14 cellular contexts compared by ENCODE assay signal in genomic region chr3:111963424-111963823, GRCh38. TPM values are rescaled to one million over a fixed set of nuclear protein-coding genes. Genes with fewer than 3 reads are reported as not detected.
DNase-seq lines count a peak whose midpoint lies in the region; ATAC-seq and TF ChIP-seq lines count a peak whose summit lies in the region.
"Had no signal": no experiment of that assay in that cellular context is flagged by ENCODE, and none has a peak within 500 bp of the region (broad histone marks: within the 10 kb centered on the region; RNA-seq: fewer than 3 reads in every experiment).

No MANE protein-coding gene starts in this region.

- peaks cover 18% of the 10 kb centered on the region for H3K4me1 Mint-ChIP-seq in activated T-cell treated with anti-CD3 and anti-CD28 coated beads, Interleukin-2, amount 50 U/mL, for 72 hours (ENCODE audit: low read depth)
- H3K4me1 Mint-ChIP-seq in stimulated activated effector memory CD8-positive, alpha-beta T cell treated with anti-CD3 and anti-CD28 coated beads, Interleukin-12 subunit alpha, Interleukin-12 subunit beta, amount 100 ng/mL, for 72 hours: peaks cover 6% of the 10 kb centered on the region

- H3K27me3 ChIP-seq in SJCRH30: no peaks in the 10 kb centered on the region
- H3K27me3 ChIP-seq: suprapubic skin had no signal

- peaks cover 15% of the 10 kb centered on the region for H3K4me1 ChIP-seq in SJCRH30

- H3K36me3 ChIP-seq in SJCRH30: peaks cover 68% of the 10 kb centered on the region

- H3K27ac ChIP-seq in SJCRH30: 0 out of 2 replicates have a peak overlapping the region, but pooled peaks have one; percentile 5
- H3K27ac ChIP-seq: suprapubic skin had no signal

- H3K9me3 ChIP-seq in SJCRH30 (replicated peaks): no peaks in the 10 kb centered on the region
- H3K9me3 ChIP-seq: suprapubic skin had no signal

- no peak overlapping the region for H3K4me3 Mint-ChIP-seq in activated T-cell treated with anti-CD3 and anti-CD28 coated beads, Interleukin-2, amount 50 U/mL, for 72 hours
- H3K4me3 Mint-ChIP-seq in stimulated activated effector memory CD8-positive, alpha-beta T cell treated with anti-CD3 and anti-CD28 coated beads, Interleukin-12 subunit alpha, Interleukin-12 subunit beta, amount 100 ng/mL, for 72 hours: no peak overlapping the region
- H3K4me3 Mint-ChIP-seq: B cell; T-helper 1 cell treated with Interleukin-12 subunit alpha and Interleukin-12 subunit beta and Interleukin-4 antibody, amounts not matched to agents 30 μg/mL and 1 μg/mL, for 36 hours had no signal

- no peak overlapping the region for H3K4me3 ChIP-seq in SJCRH30
- H3K4me3 ChIP-seq in fibroblast of pulmonary artery (replicated peaks; ENCODE audit: low read depth, low read length): no peak overlapping the region
- H3K4me3 ChIP-seq: suprapubic skin had no signal

- no peak for TF ChIP-seq CTCF in fibroblast of pulmonary artery (IDR thresholded peaks at IDR 0.05; ENCODE audit: low read length, missing control alignments)

- no peak for DNase-seq in activated T-cell treated with anti-CD3 and anti-CD28 coated beads, Interleukin-2, amount 50 U/mL, for 72 hours
- DNase-seq in activated T-cell treated with anti-CD3 and anti-CD28 coated beads, Interleukin-2, amount 50 U/mL, for 48 hours: no peak
- DNase-seq in SJCRH30 (peak in 1 of 2 experiments; percentile 29), fibroblast of pulmonary artery (ENCODE audit: low read depth) (peak; percentile 84), mesenteric fat pad (ENCODE audit: low spot score) (no peak)
- no peak for DNase-seq in stimulated activated effector memory CD8-positive, alpha-beta T cell treated with anti-CD3 and anti-CD28 coated beads, Interleukin-12 subunit alpha, Interleukin-12 subunit beta, amount 100 ng/mL, for 72 hours (ENCODE audit: low spot score in 2 of 2)
- DNase-seq: amniotic stem cell, NCI-H1417, NCI-H774 had no signal

- no peaks in the 10 kb centered on the region for H3K36me3 Mint-ChIP-seq in activated T-cell treated with anti-CD3 and anti-CD28 coated beads, Interleukin-2, amount 50 U/mL, for 72 hours (ENCODE audit: insufficient read depth in 2 of 2)
- no peaks in the 10 kb centered on the region for H3K36me3 Mint-ChIP-seq in stimulated activated effector memory CD8-positive, alpha-beta T cell treated with anti-CD3 and anti-CD28 coated beads, Interleukin-12 subunit alpha, Interleukin-12 subunit beta, amount 100 ng/mL, for 72 hours

- ATAC-seq in activated T-cell treated with anti-CD3 and anti-CD28 coated beads, Interleukin-2, amount 50 U/mL, for 72 hours (replicated peaks in 1 of 2): peak; percentile 64 to 83
- ATAC-seq in stimulated activated effector memory CD8-positive, alpha-beta T cell treated with anti-CD3 and anti-CD28 coated beads, Interleukin-12 subunit alpha, Interleukin-12 subunit beta, amount 100 ng/mL, for 72 hours: peak; percentile 94
- ATAC-seq in HG03469 (IDR thresholded peaks at IDR 0.05; ENCODE audit: unreplicated experiment) (no peak), HG03354 (IDR thresholded peaks at IDR 0.05; ENCODE audit: poor library complexity, severe bottlenecking, unreplicated experiment) (no peak)

- H3K27me3 Mint-ChIP-seq in activated T-cell treated with anti-CD3 and anti-CD28 coated beads, Interleukin-2, amount 50 U/mL, for 72 hours (ENCODE audit: low read depth): no peaks in the 10 kb centered on the region
- H3K27me3 Mint-ChIP-seq: B cell had no signal

- H3K9me3 Mint-ChIP-seq in activated T-cell treated with anti-CD3 and anti-CD28 coated beads, Interleukin-2, amount 50 U/mL, for 72 hours: no peaks in the 10 kb centered on the region
- no peaks in the 10 kb centered on the region for H3K9me3 Mint-ChIP-seq in stimulated activated effector memory CD8-positive, alpha-beta T cell treated with anti-CD3 and anti-CD28 coated beads, Interleukin-12 subunit alpha, Interleukin-12 subunit beta, amount 100 ng/mL, for 72 hours
- H3K9me3 Mint-ChIP-seq: T-helper 1 cell treated with Interleukin-12 subunit alpha and Interleukin-12 subunit beta and Interleukin-4 antibody, amounts not matched to agents 30 μg/mL and 1 μg/mL, for 36 hours had no signal

- H3K27ac Mint-ChIP-seq in activated T-cell treated with anti-CD3 and anti-CD28 coated beads, Interleukin-2, amount 50 U/mL, for 72 hours: no peak overlapping the region
- peak overlapping the region; percentile 17 for H3K27ac Mint-ChIP-seq in stimulated activated effector memory CD8-positive, alpha-beta T cell treated with anti-CD3 and anti-CD28 coated beads, Interleukin-12 subunit alpha, Interleukin-12 subunit beta, amount 100 ng/mL, for 72 hours
- H3K27ac Mint-ChIP-seq: B cell; T-helper 1 cell treated with Interleukin-12 subunit alpha and Interleukin-12 subunit beta and Interleukin-4 antibody, amounts not matched to agents 30 μg/mL and 1 μg/mL, for 36 hours had no signal

RNA-seq across cellular contexts. Expression of gene ABHD10, which starts 15.4 kb away (rescaled TPM):
- total RNA-seq in activated T-cell treated with anti-CD3 and anti-CD28 coated beads, Interleukin-2, amount 50 U/mL, for 72 hours: 10 to 100 TPM; 57.6 to 65.3 TPM
- 37.4 and 48.7 TPM in 2 replicates for total RNA-seq in SJCRH30 (2014; rRNA removed; shearing (Covaris generic))
- total RNA-seq in mesenteric fat pad: 17.6 TPM

RNA-seq across cellular contexts. Expression of gene TAGLN3, which starts 35.3 kb away (rescaled TPM):
- total RNA-seq in activated T-cell treated with anti-CD3 and anti-CD28 coated beads, Interleukin-2, amount 50 U/mL, for 72 hours: under 1 TPM; 0.31 to 0.51 TPM
- 19.1 and 19.8 TPM in 2 replicates for total RNA-seq in SJCRH30 (2014; rRNA removed; shearing (Covaris generic))
- not detected for total RNA-seq in mesenteric fat pad
- total RNA-seq: B cell had no signal

Comparison
In these comparisons a context has a peak if more than half of its experiments do, and no peak if none do; other contexts are left out.
1. ATAC-seq: peak in activated T-cell treated with anti-CD3 and anti-CD28 coated beads, Interleukin-2, amount 50 U/mL, for 72 hours (2 of 2) and stimulated activated effector memory CD8-positive, alpha-beta T cell treated with anti-CD3 and anti-CD28 coated beads, Interleukin-12 subunit alpha, Interleukin-12 subunit beta, amount 100 ng/mL, for 72 hours (single experiment); none in HG03469 (single experiment) and HG03354 (single experiment).
2. RNA of gene TAGLN3, which starts 35.3 kb away (total RNA-seq): 19.1 to 19.8 TPM in SJCRH30; 0.31 to 0.51 TPM in activated T-cell treated with anti-CD3 and anti-CD28 coated beads, Interleukin-2, amount 50 U/mL, for 72 hours and not detected in mesenteric fat pad (single experiment); every median in the first group is over 10 times any median in the second.